1 cellular context compared by ENCODE assay signal in genomic region chr2:26838121-26838906, GRCh38.
A peak's percentile ranks its signal among the peaks of the same experiment; 100 is the strongest.
TF ChIP-seq lines count a peak whose summit lies in the region.

No MANE protein-coding gene starts in this region.

TF ChIP-seq in HepG2, 621 proteins besides CTCF, POLR2A, EP300 and RAD21:
- TF ChIP-seq MAFK (conservative IDR thresholded peaks at IDR 0.05 in 1 of 2, IDR thresholded peaks at IDR 0.05 in 1 of 2; ENCODE audit: low read length in 2 of 2): peak; percentile 2 to 38; a peak in 2 of 4 replicates
- peak; percentile 91 for TF ChIP-seq EHMT2 (IDR thresholded peaks at IDR 0.05; ENCODE audit: borderline replicate concordance, low read depth, low read length)
- TF ChIP-seq REST (IDR thresholded peaks at IDR 0.05; ENCODE audit: borderline replicate concordance in 1 of 2, low read depth in 1 of 2, low read length in 2 of 2): peak; percentile 32 to 94
- no peak for TF ChIP-seq ZNF777 (CRISPR knock-in tag; IDR thresholded peaks at IDR 0.05)
- peak; percentile 95 for TF ChIP-seq MIER2 (CRISPR knock-in tag; IDR thresholded peaks at IDR 0.05)
TF ChIP-seq in HepG2: peak in this region for 4.
